Comparison of ENCODE assay signal across 24 cellular contexts in genomic region chr1:243346481-243346880, GRCh38.
DNase-seq lines count a peak whose midpoint lies in the region; ATAC-seq and TF ChIP-seq lines count a peak whose summit lies in the region.
"Had no signal": no experiment of that assay in that cellular context is flagged by ENCODE, and none has a peak within 500 bp of the region (broad histone marks: within the 10 kb centered on the region; RNA-seq: fewer than 3 reads in every experiment).

No MANE protein-coding gene starts in this region.

- DNase-seq in EH (ENCODE audit: low read depth) (peak; percentile 24), NCI-H2227 (lab: John Stamatoyannopoulos, UW; ENCODE audit: unreplicated experiment) (peak; percentile 5), endodermal cell (no peak), retina (peak; percentile 29), midbrain (lab: John Stamatoyannopoulos, UW) (no peak), hippocampal formation (lab: John Stamatoyannopoulos, UW) (no peak)
- DNase-seq: AML-193; C1 segment of cervical spinal cord; CD4-positive, alpha-beta memory T cell; COR-L47; GDM1; Karpas-422; NCI-H1092 treated with DMSO at 0.1 percent for 48 hours; NCI-H1436 treated with DMSO at 0.1 percent for 48 hours; NCI-H187 treated with DMSO at 0.1 percent for 48 hours; NCI-H526 treated with DMSO at 0.1 percent for 48 hours; PC-9; SJCRH30 had no signal

- no peak overlapping the region for H3K4me3 Mint-ChIP-seq in endodermal cell
- H3K4me3 Mint-ChIP-seq: CD4-positive, alpha-beta memory T cell had no signal

- no peak overlapping the region for H3K9ac ChIP-seq in endodermal cell (ENCODE audit: extremely low read depth, low read length, poor library complexity, severe bottlenecking)

- no peak overlapping the region for H3K27ac Mint-ChIP-seq in endodermal cell

- no peak for TF ChIP-seq CTCF in endodermal cell (conservative IDR thresholded peaks at IDR 0.05)

- no peaks in the 10 kb centered on the region for H3K36me3 Mint-ChIP-seq in endodermal cell (ENCODE audit: low read depth)

- no peaks in the 10 kb centered on the region for H3K9me3 ChIP-seq in endodermal cell (ENCODE audit: control insufficient read depth, low read length)
- H3K9me3 ChIP-seq: A549, SJCRH30 had no signal

- peak overlapping the region; percentile 96 for H3K27ac ChIP-seq in endodermal cell (ENCODE audit: low read depth, low read length)
- H3K27ac ChIP-seq: A549, PC-9, SJCRH30 had no signal

- no peaks in the 10 kb centered on the region for H3K27me3 ChIP-seq in endodermal cell (ENCODE audit: control insufficient read depth, insufficient read depth, low read length, poor library complexity, severe bottlenecking)
- H3K27me3 ChIP-seq: SJCRH30 had no signal

- H3K4me1 ChIP-seq in endodermal cell (ENCODE audit: control insufficient read depth, insufficient read depth, low read length), result no peaks in the 10 kb centered on the region
- H3K4me1 ChIP-seq: SJCRH30 had no signal

- no peaks in the 10 kb centered on the region for H3K36me3 ChIP-seq in endodermal cell (ENCODE audit: control insufficient read depth, insufficient read depth, low read length)
- H3K36me3 ChIP-seq: SJCRH30 had no signal

- ATAC-seq in GM21737 (IDR thresholded peaks at IDR 0.05; ENCODE audit: unreplicated experiment), result no peak
- ATAC-seq: A549, GM12878, HepG2, Right ventricle myocardium inferior, SK-N-SH treated with all-trans-retinoic acid at 6 μM for 48 hours had no signal

- 93% methylated on average over 3 of the region's 3 CpGs; no CpG with 5 or more reads in 1 of the 2 experiments for WGBS in endodermal cell (ENCODE audit: insufficient coverage in 1 of 2, insufficient read length in 1 of 2), 2 experiments

- H3K4me3 ChIP-seq in endodermal cell (ENCODE audit: low read length), result no peak overlapping the region
- H3K4me3 ChIP-seq: A549, GM12878, PC-9, SJCRH30 had no signal

- H3K9me3 Mint-ChIP-seq in endodermal cell, result no peaks in the 10 kb centered on the region

- no peaks in the 10 kb centered on the region for H3K27me3 Mint-ChIP-seq in endodermal cell (ENCODE audit: insufficient read depth)
- H3K27me3 Mint-ChIP-seq: CD4-positive, alpha-beta memory T cell had no signal

- H3K4me1 Mint-ChIP-seq in endodermal cell, result no peaks in the 10 kb centered on the region

Comparison
In these comparisons a context has a peak if more than half of its experiments do, and no peak if none do; other contexts are left out.
1. DNase-seq: peak in EH (single experiment), NCI-H2227 (single experiment) and retina (single experiment); none in endodermal cell (single experiment), midbrain (single experiment) and hippocampal formation (0 of 2).